ENCODE assay signal across 8 cellular contexts in the genomic region with DNA sequence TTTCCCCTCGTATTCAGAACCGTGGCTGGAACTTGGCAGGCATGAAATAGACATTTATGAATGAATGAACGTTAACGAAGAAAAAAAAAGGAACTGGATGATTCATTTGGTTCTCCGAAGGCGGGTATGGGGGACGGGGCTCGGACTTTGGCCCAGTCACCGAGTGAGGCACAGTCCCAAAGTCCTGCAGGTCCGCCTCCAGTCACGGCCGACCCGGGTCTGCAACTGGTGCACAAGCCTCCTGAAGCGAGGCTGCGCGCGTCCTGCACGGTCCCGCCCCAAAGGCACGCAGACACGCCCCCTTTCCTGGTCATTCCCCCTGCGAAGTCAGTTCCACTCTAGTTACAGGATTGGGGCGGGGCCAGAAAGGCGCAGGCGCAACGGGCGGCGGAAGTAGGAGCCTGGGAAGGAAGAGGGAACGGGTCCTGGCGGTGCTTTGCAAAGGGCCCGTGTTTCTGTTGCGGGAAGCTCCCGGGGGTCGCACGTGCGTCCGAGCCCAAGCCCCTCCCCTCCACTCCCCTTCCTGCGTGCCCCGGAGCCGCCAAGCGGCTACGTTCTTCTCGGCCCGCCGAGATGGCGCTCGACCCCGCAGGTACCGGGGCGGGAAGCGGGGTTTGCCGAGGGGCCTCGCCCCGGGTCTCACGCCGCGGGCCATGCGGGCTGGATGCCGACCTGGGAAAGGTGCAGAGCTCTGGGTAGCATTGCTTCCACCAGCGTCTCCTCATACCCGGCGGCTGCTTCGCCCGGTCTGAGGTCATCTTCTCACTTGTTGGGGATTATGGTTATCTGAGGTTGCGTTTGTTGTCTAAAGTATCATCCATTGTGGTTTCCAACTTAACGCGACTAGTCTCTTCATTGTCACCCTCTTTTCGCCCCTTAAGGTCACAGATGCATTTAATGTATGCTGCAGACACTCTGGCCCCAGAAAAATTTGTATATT. TPM values are rescaled to one million over a fixed set of nuclear protein-coding genes. Genes with fewer than 3 reads are reported as not detected.
DNase-seq lines count a peak whose midpoint lies in the region; ATAC-seq and TF ChIP-seq lines count a peak whose summit lies in the region.

A gene with protein sequence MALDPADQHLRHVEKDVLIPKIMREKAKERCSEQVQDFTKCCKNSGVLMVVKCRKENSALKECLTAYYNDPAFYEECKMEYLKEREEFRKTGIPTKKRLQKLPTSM (plus strand): TSS at position 399 of the 940 bp plus-strand sequence. CDS start 175 bp downstream, at position 574.

- H3K27me3 Mint-ChIP-seq in HFFc6 (ENCODE audit: insufficient read depth), result no peaks in the 10 kb centered on the region; the same call in 1 of the 2 replicates
- H3K27me3 Mint-ChIP-seq in activated naive CD4-positive, alpha-beta T cell treated with anti-CD3 and anti-CD28 coated beads, Interleukin-2, amount 10 ng/mL, durations not matched to agents 7 days and 5 days, result no peaks in the 10 kb centered on the region

- H3K9me3 ChIP-seq in SK-N-MC (ENCODE audit: low read depth, low read length) (no peaks in the 10 kb centered on the region), gastroesophageal sphincter (no peaks in the 10 kb centered on the region)

- CTCF ChIA-PET in activated naive CD4-positive, alpha-beta T cell treated with anti-CD3 and anti-CD28 coated beads, Interleukin-2, amount 10 ng/mL, durations not matched to agents 7 days and 5 days (lab: Charles Lee), result interaction anchor here (0.7 kb wide), 1 partner anchor 113 kb away, joined by 3 read pairs; no protein-coding TSS in a partner anchor

- peak; percentile 75 for DNase-seq in GM04503 (ENCODE audit: low read depth)
- peak; percentile 97 for DNase-seq in HFFc6
- DNase-seq in NB4 (ENCODE audit: low read depth), result peak; percentile 98
- peak; percentile 52 for DNase-seq in SK-N-MC (ENCODE audit: low read depth, low spot score)
- DNase-seq in activated naive CD4-positive, alpha-beta T cell treated with anti-CD3 and anti-CD28 coated beads, Interleukin-2, amount 10 ng/mL, durations not matched to agents 7 days and 5 days, result peak; percentile 94
- peak; percentile 77 for DNase-seq in non-pigmented ciliary epithelial cell (ENCODE audit: low read depth)
- DNase-seq in superior temporal gyrus (ENCODE audit: extremely low spot score), result peak; percentile 98

- no peaks in the 10 kb centered on the region for H3K27me3 ChIP-seq in gastroesophageal sphincter

- H3K27ac Mint-ChIP-seq in HFFc6, result peak within 1 kb of the TSS; percentile 77
- H3K27ac Mint-ChIP-seq in activated naive CD4-positive, alpha-beta T cell treated with anti-CD3 and anti-CD28 coated beads, Interleukin-2, amount 10 ng/mL, durations not matched to agents 7 days and 5 days, result peak within 1 kb of the TSS; percentile 88

- H3K27ac ChIP-seq in SK-N-MC (no peak within 1 kb of the TSS), gastroesophageal sphincter (peak within 1 kb of the TSS; percentile 14 to 90 (median 84))

- no peaks in the 10 kb centered on the region for H3K9me3 Mint-ChIP-seq in HFFc6
- H3K9me3 Mint-ChIP-seq in activated naive CD4-positive, alpha-beta T cell treated with anti-CD3 and anti-CD28 coated beads, Interleukin-2, amount 10 ng/mL, durations not matched to agents 7 days and 5 days, result no peaks in the 10 kb centered on the region

- TF ChIP-seq CTCF in HFFc6 (IDR thresholded peaks at IDR 0.05), result no peak
- no peak for TF ChIP-seq CTCF in NB4 (IDR thresholded peaks at IDR 0.05; ENCODE audit: low read depth, low read length)
- peak in 1 of 4 experiments; percentile 8 for TF ChIP-seq CTCF in gastroesophageal sphincter (IDR thresholded peaks at IDR 0.05)

- no peak for TF ChIP-seq EP300 in gastroesophageal sphincter (IDR thresholded peaks at IDR 0.05)

- ATAC-seq in gastroesophageal sphincter, result peak; percentile 99

- H3K36me3 ChIP-seq in SK-N-MC (ENCODE audit: insufficient read depth, low read length) (no peaks in the 10 kb centered on the region), gastroesophageal sphincter (no peaks in the 10 kb centered on the region)

- peaks cover 2 to 30% (median 8%) of the 10 kb centered on the region in 3 donors for H3K4me1 ChIP-seq in gastroesophageal sphincter

- peaks cover 11% of the 10 kb centered on the region for H3K36me3 Mint-ChIP-seq in HFFc6 (ENCODE audit: low read depth)
- H3K36me3 Mint-ChIP-seq in activated naive CD4-positive, alpha-beta T cell treated with anti-CD3 and anti-CD28 coated beads, Interleukin-2, amount 10 ng/mL, durations not matched to agents 7 days and 5 days, result peaks cover 4% of the 10 kb centered on the region

- H3K4me3 ChIP-seq in NB4 (ENCODE audit: low read depth, low read length) (peak within 1 kb of the TSS; percentile 94), SK-N-MC (peak within 1 kb of the TSS; percentile 85), gastroesophageal sphincter (peak within 1 kb of the TSS; percentile 75 to 84)

- H3K4me1 Mint-ChIP-seq in HFFc6 (ENCODE audit: low read depth), result peaks cover 36% of the 10 kb centered on the region
- peaks cover 31% of the 10 kb centered on the region for H3K4me1 Mint-ChIP-seq in activated naive CD4-positive, alpha-beta T cell treated with anti-CD3 and anti-CD28 coated beads, Interleukin-2, amount 10 ng/mL, durations not matched to agents 7 days and 5 days

- peak; percentile 67 for TF ChIP-seq POLR2A in NB4 (IDR thresholded peaks at IDR 0.05; ENCODE audit: extremely low read depth, insufficient read length)
- peak; percentile 66 to 77 for TF ChIP-seq POLR2A in gastroesophageal sphincter (IDR thresholded peaks at IDR 0.05)

- H3K4me3 Mint-ChIP-seq in HFFc6, result peak within 1 kb of the TSS; percentile 92
- peak within 1 kb of the TSS; percentile 88 for H3K4me3 Mint-ChIP-seq in activated naive CD4-positive, alpha-beta T cell treated with anti-CD3 and anti-CD28 coated beads, Interleukin-2, amount 10 ng/mL, durations not matched to agents 7 days and 5 days

- WGBS in gastroesophageal sphincter (ENCODE audit: low coverage in 1 of 2), 2 donors, result 0 to 1% methylated on average over 15 to 40 of the region's 68 CpGs

- peak within 1 kb of the TSS; percentile 84 for H3K9ac ChIP-seq in SK-N-MC (ENCODE audit: insufficient read length)

RNA-seq across cellular contexts. Expression of the gene that starts here (rescaled TPM):
- total RNA-seq in HFFc6 (2021; fragmentation: NEBNext Ultra II Directional; extraction: Animal tissue kit (Norgen Biotek cat#: 25700)), result 10 to 100 TPM; 14.9 to 23.0 (median 18.8) TPM
- 10 to 100 TPM in 3 of 4 donors, 1 to 10 TPM in 1; 6.5 to 30.5 (median 19.5) TPM for total RNA-seq in gastroesophageal sphincter
